Comparison of ENCODE assay signal across 8 cellular contexts in the genomic region with DNA sequence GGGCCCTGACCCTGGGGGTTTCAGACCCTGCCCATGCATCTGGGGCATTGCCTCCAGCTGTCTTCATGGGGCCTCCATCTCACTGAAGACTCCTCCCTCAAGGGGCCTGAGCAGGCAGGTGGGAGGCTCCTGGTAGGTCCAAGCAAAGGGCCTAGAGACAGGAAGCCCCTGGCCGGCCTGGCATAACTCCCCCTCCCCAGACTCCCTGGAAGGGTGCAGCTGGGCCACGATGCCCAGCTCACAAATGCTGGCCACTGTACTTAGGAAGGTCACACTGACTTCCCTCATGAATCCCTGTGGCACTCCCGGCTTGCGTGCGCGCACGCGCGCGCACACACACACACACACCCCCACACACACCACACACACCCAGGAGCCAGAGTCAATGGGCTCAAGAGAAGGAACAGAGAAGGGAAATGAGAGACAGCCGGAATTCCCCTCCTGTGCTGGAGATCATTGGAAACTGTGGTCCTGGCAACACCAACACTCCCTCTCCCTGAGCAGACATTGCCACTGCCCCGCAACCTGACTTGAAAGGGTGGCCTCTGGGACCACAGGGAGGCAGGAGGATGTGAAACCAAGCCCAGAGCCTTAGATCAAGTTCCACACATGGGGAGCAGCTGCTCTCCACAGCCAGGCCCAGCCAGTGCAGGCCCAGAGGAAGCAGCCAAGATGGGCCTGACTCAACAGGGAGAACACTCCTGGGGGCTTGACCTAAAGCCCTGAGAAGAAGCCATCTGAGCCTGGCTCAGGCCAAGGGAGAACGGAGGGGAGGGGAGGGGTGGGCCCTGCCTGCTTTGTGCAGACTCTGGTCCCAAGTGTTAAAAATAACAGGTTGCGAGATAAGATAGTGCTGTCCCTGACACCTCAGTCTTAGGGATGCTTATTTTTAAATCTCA.
DNase-seq lines count a peak whose midpoint lies in the region; ATAC-seq and TF ChIP-seq lines count a peak whose summit lies in the region.

No MANE protein-coding gene starts in this region.

- H3K4me2 ChIP-seq in OCI-LY3 (ENCODE audit: low read length), result peak overlapping the region; percentile 29

- ATAC-seq in GM21529 (IDR thresholded peaks at IDR 0.05; ENCODE audit: unreplicated experiment) (peak; percentile 69), lower lobe of right lung (no peak), HG03097 (IDR thresholded peaks at IDR 0.05; ENCODE audit: low FRiP score, unreplicated experiment) (no peak)

- intact Hi-C loops in lower lobe of right lung (cut with DNase I), result no loop called here

- no peak overlapping the region for H3K27ac ChIP-seq in OCI-LY3 (ENCODE audit: low read length)
- no peak overlapping the region for H3K27ac ChIP-seq in lower lobe of right lung

- TF ChIP-seq CTCF in OCI-LY3 (IDR thresholded peaks at IDR 0.05; ENCODE audit: low read depth, low read length), result no peak
- no peak for TF ChIP-seq CTCF in lower lobe of right lung (IDR thresholded peaks at IDR 0.05)

- H3K4me3 ChIP-seq in OCI-LY3 (ENCODE audit: low read length), result no peak overlapping the region
- H3K4me3 ChIP-seq in lower lobe of right lung, result no peak overlapping the region

- H4K20me1 ChIP-seq in OCI-LY3 (ENCODE audit: insufficient read depth, low read length), result no peaks in the 10 kb centered on the region

- no peaks in the 10 kb centered on the region for H3K79me2 ChIP-seq in OCI-LY3 (ENCODE audit: low read length)

- DNase-seq in GM03348 (ENCODE audit: low spot score) (peak; percentile 25), lower lobe of right lung (peak; percentile 8), NCI-H526 treated with DMSO at 0.1 percent for 48 hours (lab: John Stamatoyannopoulos, UW) (no peak), GF-D8 (lab: John Stamatoyannopoulos, UW) (no peak), DMS79 treated with DMSO at 0.1 percent for 48 hours (lab: John Stamatoyannopoulos, UW) (no peak)

- H3K9ac ChIP-seq in OCI-LY3 (ENCODE audit: low read length), result no peak overlapping the region

- H3K9me3 ChIP-seq in OCI-LY3 (ENCODE audit: insufficient read depth, low read length) (no peaks in the 10 kb centered on the region), lower lobe of right lung (no peaks in the 10 kb centered on the region)

- no peaks in the 10 kb centered on the region for H3K27me3 ChIP-seq in OCI-LY3 (ENCODE audit: low read depth, low read length)
- H3K27me3 ChIP-seq in lower lobe of right lung (ENCODE audit: low read depth), result no peaks in the 10 kb centered on the region

- no peaks in the 10 kb centered on the region for H3K36me3 ChIP-seq in OCI-LY3 (replicated peaks; ENCODE audit: low read depth, low read length)
- H3K36me3 ChIP-seq in lower lobe of right lung, result no peaks in the 10 kb centered on the region

- H2AFZ ChIP-seq in OCI-LY3 (ENCODE audit: low read depth, low read length), result no peak overlapping the region

- peaks cover 17% of the 10 kb centered on the region for H3K4me1 ChIP-seq in OCI-LY3 (ENCODE audit: low read length)
- no peaks in the 10 kb centered on the region for H3K4me1 ChIP-seq in lower lobe of right lung

Comparison
In these comparisons a context has a peak if more than half of its experiments do, and no peak if none do; other contexts are left out.
1. DNase-seq: peak in GM03348 (single experiment) and lower lobe of right lung (single experiment); none in NCI-H526 treated with DMSO at 0.1 percent for 48 hours (single experiment), GF-D8 (single experiment) and DMS79 treated with DMSO at 0.1 percent for 48 hours (single experiment).